Comparison of ENCODE assay signal across 18 cellular contexts in the genomic region with DNA sequence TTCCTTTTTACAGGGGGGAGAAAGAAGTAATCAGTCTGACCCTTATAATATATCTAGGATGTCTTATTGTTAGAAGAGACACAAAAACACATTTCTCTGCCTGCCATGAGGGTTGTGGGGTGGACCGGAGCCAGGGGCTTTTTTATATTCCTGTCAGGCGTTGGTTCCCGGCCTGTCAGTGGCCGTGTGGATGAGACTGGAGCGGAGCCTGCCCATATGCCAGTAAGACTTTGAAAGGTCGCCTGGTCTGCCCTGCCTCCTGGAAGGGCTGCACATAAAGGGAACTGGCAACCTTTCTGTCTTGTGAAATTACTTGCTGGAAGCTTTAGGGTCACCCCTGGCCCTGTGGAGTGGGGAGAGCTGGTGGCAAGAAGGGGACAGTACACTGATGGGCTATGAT. TPM values are rescaled to one million over a fixed set of nuclear protein-coding genes. Genes with fewer than 3 reads are reported as not detected.
DNase-seq lines count a peak whose midpoint lies in the region; ATAC-seq lines count a peak whose summit lies in the region.
"Had no signal": no experiment of that assay in that cellular context is flagged by ENCODE, and none has a peak within 500 bp of the region (broad histone marks: within the 10 kb centered on the region; RNA-seq: fewer than 3 reads in every experiment).

No MANE protein-coding gene starts in this region.

- H3K27ac Mint-ChIP-seq in activated CD4-positive, alpha-beta T cell treated with anti-CD3 and anti-CD28 coated beads, Interleukin-2, amount 10 ng/mL, durations not matched to agents 24 days and 14 days, result no peak overlapping the region
- H3K27ac Mint-ChIP-seq: activated T-helper 2 cell treated with anti-CD3 and anti-CD28 coated beads, Interferon-gamma antibody, Interleukin-2, Interleukin-4, amounts not matched to agents 10 μg/mL and 5 μg/mL and 100 μg/mL, durations not matched to agents 14 hours and 24 hours and 36 hours; T-helper 2 cell treated with Interferon-gamma antibody and Interleukin-4, amounts not matched to agents 5 μg/mL and 100 μg/mL, for 36 hours had no signal

- ATAC-seq in GM21717 (IDR thresholded peaks at IDR 0.05; ENCODE audit: unreplicated experiment), result no peak
- ATAC-seq: foreskin keratinocyte, HepG2 had no signal

- DNase-seq in D341Med (ENCODE audit: low spot score), result peak; percentile 46
- peak; percentile 74 to 84 for DNase-seq in NCI-H524 (lab: John Stamatoyannopoulos, UW)
- peak; percentile 54 for DNase-seq in cerebellum (ENCODE audit: low spot score)
- peak; percentile 37 for DNase-seq in midbrain (lab: John Stamatoyannopoulos, UW)
- no peak for DNase-seq in activated CD4-positive, alpha-beta T cell treated with anti-CD3 and anti-CD28 coated beads, Interleukin-2, amount 10 ng/mL, durations not matched to agents 24 days and 14 days
- no peak for DNase-seq in DMS53 treated with DMSO at 0.1 percent for 48 hours (lab: John Stamatoyannopoulos, UW; ENCODE audit: unreplicated experiment)
- no peak for DNase-seq in activated effector memory CD4-positive, alpha-beta T cell treated with anti-CD3 and anti-CD28 coated beads, Interleukin-2, amount 50 U/mL, for 16 hours
- DNase-seq: activated CD4-positive, CD25-positive, alpha-beta regulatory T cell; aorta; cortex of kidney; foreskin keratinocyte; GOT3; NCI-H1417 treated with DMSO at 0.1 percent for 48 hours; stomach had no signal

- peaks cover 4% of the 10 kb centered on the region for H3K27me3 Mint-ChIP-seq in activated CD4-positive, alpha-beta T cell treated with anti-CD3 and anti-CD28 coated beads, Interleukin-2, amount 10 ng/mL, durations not matched to agents 24 days and 14 days

- intact Hi-C loops in activated CD4-positive, alpha-beta T cell treated with anti-CD3 and anti-CD28 coated beads, Interleukin-2, amount 10 ng/mL, durations not matched to agents 24 days and 14 days (cut with micrococcal nuclease), result no loop called here

- no peaks in the 10 kb centered on the region for H3K4me1 Mint-ChIP-seq in activated CD4-positive, alpha-beta T cell treated with anti-CD3 and anti-CD28 coated beads, Interleukin-2, amount 10 ng/mL, durations not matched to agents 24 days and 14 days

- no peaks in the 10 kb centered on the region for H3K36me3 Mint-ChIP-seq in activated CD4-positive, alpha-beta T cell treated with anti-CD3 and anti-CD28 coated beads, Interleukin-2, amount 10 ng/mL, durations not matched to agents 24 days and 14 days (ENCODE audit: low read depth)

- H3K4me3 Mint-ChIP-seq in activated CD4-positive, alpha-beta T cell treated with anti-CD3 and anti-CD28 coated beads, Interleukin-2, amount 10 ng/mL, durations not matched to agents 24 days and 14 days, result no peak overlapping the region
- H3K4me3 Mint-ChIP-seq: T-helper 2 cell treated with Interferon-gamma antibody and Interleukin-4, amounts not matched to agents 5 μg/mL and 100 μg/mL, for 36 hours had no signal

- H3K9me3 Mint-ChIP-seq in activated CD4-positive, alpha-beta T cell treated with anti-CD3 and anti-CD28 coated beads, Interleukin-2, amount 10 ng/mL, durations not matched to agents 24 days and 14 days, result no peaks in the 10 kb centered on the region
- H3K9me3 Mint-ChIP-seq: activated T-helper 2 cell treated with anti-CD3 and anti-CD28 coated beads, Interferon-gamma antibody, Interleukin-2, Interleukin-4, amounts not matched to agents 10 μg/mL and 5 μg/mL and 100 μg/mL, durations not matched to agents 14 hours and 24 hours and 36 hours; T-helper 2 cell treated with Interferon-gamma antibody and Interleukin-4, amounts not matched to agents 5 μg/mL and 100 μg/mL, for 36 hours had no signal

RNA-seq across cellular contexts. Expression of gene MAP3K13, which starts 34.7 kb away (rescaled TPM):
- total RNA-seq in cerebellum, result 48.9 TPM
- total RNA-seq in activated CD4-positive, alpha-beta T cell treated with anti-CD3 and anti-CD28 coated beads, Interleukin-2, amount 10 ng/mL, durations not matched to agents 24 days and 14 days, result 11.3 and 14.5 TPM in 2 replicates

Comparison
In these comparisons a context has a peak if more than half of its experiments do, and no peak if none do; other contexts are left out.
1. DNase-seq: peak in D341Med (single experiment), NCI-H524 (2 of 2), cerebellum (single experiment) and midbrain (single experiment); none in activated CD4-positive, alpha-beta T cell treated with anti-CD3 and anti-CD28 coated beads, Interleukin-2, amount 10 ng/mL, durations not matched to agents 24 days and 14 days (single experiment), DMS53 treated with DMSO at 0.1 percent for 48 hours (single experiment) and activated effector memory CD4-positive, alpha-beta T cell treated with anti-CD3 and anti-CD28 coated beads, Interleukin-2, amount 50 U/mL, for 16 hours (single experiment).